In genomic region chr19:30269638-30270037, GRCh38 we compare ENCODE assay signal across 6 cellular contexts.
"Had no signal": no experiment of that assay in that cellular context is flagged by ENCODE, and none has a peak within 500 bp of the region (broad histone marks: within the 10 kb centered on the region; RNA-seq: fewer than 3 reads in every experiment).

No MANE protein-coding gene starts in this region.

- ATAC-seq: HepG2 had no signal

- H3K4me3 ChIP-seq: GM23338 had no signal

- H3K27ac ChIP-seq: HL-60 had no signal

- DNase-seq: H9, HCEC 1CT, KBM-7 had no signal
